8 cellular contexts compared by ENCODE assay signal in the genomic region with DNA sequence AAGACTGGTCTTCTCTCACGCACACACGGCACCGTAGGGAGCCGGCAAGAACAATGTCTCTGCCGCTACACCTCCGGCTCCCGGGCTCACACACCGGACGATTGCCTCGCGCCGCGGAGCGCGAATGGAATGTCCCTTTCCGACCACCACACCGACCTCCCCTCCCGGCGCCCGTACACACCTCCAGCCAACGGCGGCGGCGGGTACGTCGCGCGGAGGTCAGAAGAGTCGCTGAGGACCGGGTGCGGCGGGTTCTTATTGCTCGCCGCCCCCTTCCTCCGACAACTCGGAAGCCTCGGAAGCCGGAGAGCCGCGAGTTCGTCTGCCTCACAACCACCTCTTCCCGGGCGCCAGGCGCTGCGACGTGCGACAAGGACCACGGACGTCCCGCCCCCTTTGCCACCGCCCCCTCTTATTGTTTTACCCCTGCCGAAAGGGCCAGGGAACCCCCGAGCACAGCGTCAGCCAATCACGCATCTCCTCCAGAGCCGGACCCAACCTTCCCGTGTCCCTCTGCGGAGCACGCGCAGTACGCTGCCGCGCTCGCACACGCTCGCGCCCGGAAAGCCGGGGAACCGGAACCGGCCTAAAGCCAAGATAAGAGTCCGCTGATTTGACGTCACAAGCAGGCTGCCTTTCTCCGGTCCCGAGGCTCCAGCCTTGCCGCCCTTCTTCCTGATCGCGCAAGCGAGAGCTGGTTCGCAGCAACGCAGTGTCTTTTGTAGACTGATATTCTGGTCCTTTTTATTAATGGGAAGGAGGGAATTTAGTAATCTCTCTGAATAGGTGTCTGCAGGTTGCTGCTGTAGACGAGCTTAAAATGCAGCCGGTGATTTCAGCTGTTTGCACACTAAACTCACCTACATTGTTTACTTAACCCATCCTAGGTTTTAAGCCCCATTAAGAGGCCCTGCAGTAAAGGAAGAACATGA. TPM values are rescaled to one million over a fixed set of nuclear protein-coding genes. Genes with fewer than 3 reads are reported as not detected.
DNase-seq lines count a peak whose midpoint lies in the region; ATAC-seq, FAIRE-seq and TF ChIP-seq lines count a peak whose summit lies in the region.

A gene (minus strand): TSS at position 385 of the 932 bp plus-strand sequence. CDS start 11,386 bp downstream, outside the sequence.

- peak within 1 kb of the TSS; percentile 88 for H3K23ac ChIP-seq in IMR-90 (ENCODE audit: low read depth, low read length)

- H3K27ac ChIP-seq in IMR-90 (ENCODE audit: insufficient read depth, low read length): peak within 1 kb of the TSS; percentile 83
- peak within 1 kb of the TSS; percentile 83 for H3K27ac ChIP-seq in endothelial cell of umbilical vein (ENCODE audit: insufficient read depth, low read depth, low read length)

- intact Hi-C loops in IMR-90 (cut with micrococcal nuclease): loop anchor here (1.0 to 5.0 kb wide), 2 partner anchors 51 to 174 kb away; a partner anchor contains a TSS
- intact Hi-C loops in endothelial cell of umbilical vein (cut with micrococcal nuclease): loop anchor here (1.0 to 5.0 kb wide), 5 partner anchors 30 to 174 kb away; a partner anchor contains a TSS

- ATAC-seq in GM21528 (IDR thresholded peaks at IDR 0.05; ENCODE audit: low FRiP score, unreplicated experiment) (peak; percentile 90), IMR-90 (ENCODE audit: low read depth) (peak; percentile 98)

- peak within 1 kb of the TSS; percentile 62 for H2BK120ac ChIP-seq in IMR-90 (ENCODE audit: low read depth, low read length)

- H3K4me2 ChIP-seq in IMR-90 (ENCODE audit: low read depth, low read length) (peak within 1 kb of the TSS; percentile 100), endothelial cell of umbilical vein (ENCODE audit: insufficient read depth, low read length) (peak within 1 kb of the TSS; percentile 98)

- TF ChIP-seq POLR2A in IMR-90 (IDR thresholded peaks at IDR 0.05; ENCODE audit: low read depth, low read length): peak; percentile 78
- TF ChIP-seq POLR2A in endothelial cell of umbilical vein (IDR thresholded peaks at IDR 0.05; ENCODE audit: low read depth, low read length): peak; percentile 67

- H3K79me2 ChIP-seq in endothelial cell of umbilical vein (ENCODE audit: control insufficient read depth, insufficient read depth, low read length): peaks cover 48% of the 10 kb centered on the region

- in situ Hi-C loops in IMR-90 (cut with MboI; ENCODE audit: low sequenced_read_pairs): no loop called here

- FAIRE-seq in endothelial cell of umbilical vein (lab: Jason Lieb, UNC): peak; percentile 99

- H2BK20ac ChIP-seq in IMR-90 (ENCODE audit: low read depth, low read length): 0 out of 2 replicates have a peak within 1 kb of the TSS, but pooled peaks have one; percentile 12

- dilution Hi-C loops in IMR-90 (cut with HindIII; ENCODE audit: low sequenced_read_pairs, unreplicated experiment): no loop called here
- dilution Hi-C loops in endothelial cell of umbilical vein (cut with MboI; ENCODE audit: extremely low pct_ligation_motif_present, low sequenced_read_pairs): no loop called here

- H3K4me3 ChIP-seq in IMR-90 (ENCODE audit: insufficient read depth, low read depth, low read length) (peak within 1 kb of the TSS; percentile 93), endothelial cell of umbilical vein (replicated peaks in 1 of 3; ENCODE audit: insufficient read depth in 1 of 3, low read depth in 1 of 3, low read length in 3 of 3) (peak within 1 kb of the TSS; percentile 74 to 94 (median 84))

- peak within 1 kb of the TSS; percentile 99 for H2AK9ac ChIP-seq in IMR-90 (replicated peaks; ENCODE audit: low read depth, low read length, poor library complexity)

- peak within 1 kb of the TSS; percentile 88 for H3K56ac ChIP-seq in IMR-90 (ENCODE audit: extremely low read depth, insufficient read depth, low read length)

- H4K91ac ChIP-seq in IMR-90 (ENCODE audit: insufficient read depth, low read depth, low read length): peak within 1 kb of the TSS; percentile 82

- DNase-seq in DMS 273 (lab: John Stamatoyannopoulos, UW; ENCODE audit: unreplicated experiment) (peak; percentile 98), IMR-90 (peak; percentile 98), OCI-M1 (lab: John Stamatoyannopoulos, UW) (peak; percentile 99), activated T-cell treated with anti-CD3 and anti-CD28 coated beads for 24 hours (ENCODE audit: low read depth) (peak; percentile 97), endothelial cell of umbilical vein (ENCODE audit: low read depth, low spot score) (peak; percentile 99), midbrain (lab: John Stamatoyannopoulos, UW) (peak; percentile 99)
- peak; percentile 93 to 97 for DNase-seq in stimulated activated CD8-positive, alpha-beta memory T cell treated with anti-CD3 and anti-CD28 coated beads, Interleukin-2, amount 100 ng/mL, for 1 hour (ENCODE audit: low read depth in 2 of 2)

- H3K79me1 ChIP-seq in IMR-90 (ENCODE audit: low read depth in 1 of 2, low read length in 2 of 2): peaks cover 0 to 40% of the 10 kb centered on the region in 2 experiments; a peak in 2 of 4 replicates

- H3K36me3 ChIP-seq in IMR-90 (ENCODE audit: control insufficient read depth, insufficient read depth, low read length) (no peaks in the 10 kb centered on the region), endothelial cell of umbilical vein (ENCODE audit: control insufficient read depth in 2 of 2, extremely low read depth in 1 of 2, insufficient read depth in 2 of 2, low read length in 2 of 2) (no peaks in the 10 kb centered on the region)

- H2AFZ ChIP-seq in IMR-90 (replicated peaks; ENCODE audit: low read length, poor library complexity) (peak within 1 kb of the TSS; percentile 90), endothelial cell of umbilical vein (ENCODE audit: low read depth, low read length) (peak within 1 kb of the TSS; percentile 91)

- CTCF ChIA-PET in IMR-90 (lab: Yijun Ruan, JAX) (interaction anchor here (1.4 to 1.7 kb wide), 3 partner anchors 19 to 51 kb away, joined by 3 to 8 read pairs (median 4); a partner anchor contains a TSS), endothelial cell of umbilical vein (lab: Charles Lee) (interaction anchor here (1.1 to 7.1 kb wide), 5 partner anchors 10 to 54 kb away, joined by 3 to 65 read pairs (median 6); a partner anchor contains a TSS)

- H2BK15ac ChIP-seq in IMR-90 (ENCODE audit: low read depth, low read length): peak within 1 kb of the TSS; percentile 23; the same call in 2 of the 3 replicates

- peak within 1 kb of the TSS; percentile 95 for H4K5ac ChIP-seq in IMR-90 (ENCODE audit: low read depth, low read length)

- H3K9ac ChIP-seq in IMR-90 (ENCODE audit: low read depth, low read length) (peak within 1 kb of the TSS; percentile 97), endothelial cell of umbilical vein (replicated peaks; ENCODE audit: extremely low read depth, insufficient read depth, low read length) (peak within 1 kb of the TSS; percentile 83)

- H2BK5ac ChIP-seq in IMR-90 (ENCODE audit: low read depth, low read length, poor library complexity, severe bottlenecking): peak within 1 kb of the TSS; percentile 82

- POLR2A ChIA-PET in IMR-90 (lab: Charles Lee; ENCODE audit: unreplicated experiment) (interaction anchor here (0.8 kb wide), 1 partner anchor 51 kb away, joined by 5 read pairs; a partner anchor contains a TSS), endothelial cell of umbilical vein (lab: Charles Lee) (interaction anchor here (0.6 to 2.0 kb wide), 7 partner anchors 9 to 79 kb away, joined by 3 to 10 read pairs (median 5); a partner anchor contains a TSS)

- H4K8ac ChIP-seq in IMR-90 (ENCODE audit: low read depth in 2 of 2, low read length in 2 of 2): peak within 1 kb of the TSS; percentile 98

- H3K9me1 ChIP-seq in IMR-90 (ENCODE audit: insufficient read depth, low read length) (no peaks in the 10 kb centered on the region; the same call in 1 of the 2 replicates), endothelial cell of umbilical vein (replicated peaks; ENCODE audit: control insufficient read depth, extremely low read depth, insufficient read depth, low read length) (no peaks in the 10 kb centered on the region)

- WGBS in IMR-90 (ENCODE audit: extremely low coverage in 2 of 2, insufficient read length in 1 of 2), 2 experiments: 1% methylated on average over 32 of the region's 83 CpGs; no CpG with 5 or more reads in 1 of the 2 experiments

- H3K18ac ChIP-seq in IMR-90 (ENCODE audit: low read depth, low read length): peak within 1 kb of the TSS; percentile 67

- no peaks in the 10 kb centered on the region for H3K9me3 ChIP-seq in IMR-90 (ENCODE audit: control insufficient read depth, insufficient read depth, low read length)
- H3K9me3 ChIP-seq in endothelial cell of umbilical vein (replicated peaks; ENCODE audit: control insufficient read depth, insufficient read depth, low read length): no peaks in the 10 kb centered on the region

- TF ChIP-seq CTCF in IMR-90 (conservative IDR thresholded peaks at IDR 0.05; ENCODE audit: low read depth, low read length): no peak
- no peak for TF ChIP-seq CTCF in endothelial cell of umbilical vein (IDR thresholded peaks at IDR 0.05; ENCODE audit: extremely low read depth in 1 of 2, insufficient read depth in 1 of 2, low read depth in 1 of 2, low read length in 2 of 2)

- no peaks in the 10 kb centered on the region for H3K27me3 ChIP-seq in IMR-90 (ENCODE audit: control insufficient read depth, insufficient read depth, low read length)
- no peaks in the 10 kb centered on the region for H3K27me3 ChIP-seq in endothelial cell of umbilical vein (ENCODE audit: control insufficient read depth in 2 of 2, insufficient read depth in 2 of 2, low read length in 2 of 2)

- H3K4me1 ChIP-seq in IMR-90 (ENCODE audit: control insufficient read depth, insufficient read depth, low read length) (peaks cover 4% of the 10 kb centered on the region), endothelial cell of umbilical vein (ENCODE audit: control insufficient read depth, extremely low read depth, insufficient read depth, low read length) (peaks cover 25% of the 10 kb centered on the region)

- H2AK5ac ChIP-seq in IMR-90 (ENCODE audit: low read depth, low read length): peak within 1 kb of the TSS; percentile 86

- H3K4ac ChIP-seq in IMR-90 (ENCODE audit: low read depth, low read length): peak within 1 kb of the TSS; percentile 84

- H3K14ac ChIP-seq in IMR-90 (replicated peaks; ENCODE audit: low read depth, low read length): peak within 1 kb of the TSS; percentile 94

- TF ChIP-seq RAD21 in IMR-90 (IDR thresholded peaks at IDR 0.05; ENCODE audit: low read length): no peak

- no TSS peak for BruUV-seq in IMR-90 (replicated peaks; lab: Mats Ljungman, UMichigan)
- no TSS peak for BruUV-seq in endothelial cell of umbilical vein (replicated peaks; lab: Mats Ljungman, UMichigan)

- H4K20me1 ChIP-seq in IMR-90 (ENCODE audit: insufficient read depth, low read length) (peaks cover 41% of the 10 kb centered on the region; the same call in 1 of the 2 replicates), endothelial cell of umbilical vein (replicated peaks; ENCODE audit: control insufficient read depth, extremely low read depth, insufficient read depth, low read length) (peaks cover 6% of the 10 kb centered on the region)

RNA-seq across cellular contexts. Expression of the gene that starts here (rescaled TPM):
- total RNA-seq in IMR-90 (2012; rRNA removed) (183 and 306 TPM in 2 replicates), endothelial cell of umbilical vein (180 and 194 TPM in 2 replicates)
- polyA plus RNA-seq in IMR-90 (2012; rRNA removed) (63.3 and 80.5 TPM in 2 replicates), endothelial cell of umbilical vein (39.3 and 61.1 TPM in 2 replicates)
- 38.6 and 103 TPM in 2 replicates for polyA plus RNA-seq in IMR-90 (2012; cell fraction: cytosol; rRNA removed)
- 11.8 and 39.2 TPM in 2 replicates for polyA plus RNA-seq in IMR-90 (2012; cell fraction: nucleus; rRNA removed; ENCODE audit: low replicate concordance)
- 69.4 and 70.4 TPM in 2 replicates for polyA plus RNA-seq in endothelial cell of umbilical vein (2011; cell fraction: cytosol; rRNA removed)
- 59.9 and 70.8 TPM in 2 replicates for polyA plus RNA-seq in endothelial cell of umbilical vein (2011; cell fraction: nucleus; rRNA removed)
- polyA plus RNA-seq in endothelial cell of umbilical vein (2012): 112 and 140 TPM in 2 replicates
- polyA minus RNA-seq in endothelial cell of umbilical vein: 89.8 and 95.8 TPM in 2 replicates
- 40.7 TPM for polyA minus RNA-seq in endothelial cell of umbilical vein (2011; cell fraction: cytosol; rRNA and poly(A)+ RNA removed)
- 53.6 and 75.2 TPM in 2 replicates for polyA minus RNA-seq in endothelial cell of umbilical vein (2011; cell fraction: nucleus; rRNA and poly(A)+ RNA removed)

Comparison
In these comparisons a context has a peak if more than half of its experiments do, and no peak if none do; other contexts are left out.
1. Peak in every context shown above with its lines: DNase-seq, ATAC-seq, H3K4me3 ChIP-seq and H3K27ac ChIP-seq.